26 cellular contexts compared by ENCODE assay signal in genomic region chr22:47008208-47008885, GRCh38.
"Had no signal": no experiment of that assay in that cellular context is flagged by ENCODE, and none has a peak within 500 bp of the region (broad histone marks: within the 10 kb centered on the region; RNA-seq: fewer than 3 reads in every experiment).

No MANE protein-coding gene starts in this region.

- H3K4me3 Mint-ChIP-seq: dendritic cell treated with granulocyte-macrophage colony-stimulating factor and Interleukin-4, amounts not matched to agents 40 ng/mL and 50 ng/mL, for 4 days; effector memory CD8-positive, alpha-beta T cell; endodermal cell; immature natural killer cell; mesothelial cell of epicardium had no signal

- H3K36me3 ChIP-seq: colonic mucosa, gastrocnemius medialis had no signal

- H3K27me3 ChIP-seq: colonic mucosa, esophagus squamous epithelium, gastrocnemius medialis, heart right ventricle, left lung had no signal

- H3K9me3 ChIP-seq: colonic mucosa, esophagus squamous epithelium, gastrocnemius medialis, heart right ventricle, left lung, lower lobe of right lung, mucosa of descending colon had no signal

- H3K36me3 Mint-ChIP-seq: immature natural killer cell had no signal

- H3K27ac ChIP-seq: colonic mucosa, epithelial cell of prostate, esophagus squamous epithelium, gastrocnemius medialis, heart right ventricle, left lung, lower lobe of right lung had no signal

- H3K27me3 Mint-ChIP-seq: dendritic cell treated with granulocyte-macrophage colony-stimulating factor and Interleukin-4, amounts not matched to agents 40 ng/mL and 50 ng/mL, for 4 days; effector memory CD8-positive, alpha-beta T cell had no signal

- H3K4me1 ChIP-seq: esophagus squamous epithelium, gastrocnemius medialis, left lung had no signal

- H3K4me1 Mint-ChIP-seq: mesothelial cell of epicardium had no signal

- H3K27ac Mint-ChIP-seq: dendritic cell treated with granulocyte-macrophage colony-stimulating factor and Interleukin-4, amounts not matched to agents 40 ng/mL and 50 ng/mL, for 4 days; effector memory CD8-positive, alpha-beta T cell; endodermal cell; immature natural killer cell; mesothelial cell of epicardium had no signal

- H3K4me3 ChIP-seq: colonic mucosa, esophagus squamous epithelium, gastrocnemius medialis, heart right ventricle, left lung, lower lobe of right lung, mucosa of descending colon had no signal

- ATAC-seq: effector memory CD8-positive, alpha-beta T cell; esophagus mucosa; gastrocnemius medialis; heart right ventricle; left cardiac atrium; left lung; left ventricle myocardium superior; lower lobe of right lung; mucosa of descending colon had no signal

- DNase-seq: colonic mucosa; cortex of kidney; effector CD8-positive, alpha-beta T cell; effector memory CD8-positive, alpha-beta T cell; endodermal cell; esophagus squamous epithelium; foreskin fibroblast; foreskin melanocyte; gastrocnemius medialis; glutamatergic neuron; head of caudate nucleus; heart right ventricle; hippocampal formation; immature natural killer cell; islet precursor cell; left cardiac atrium; left ventricle myocardium superior; lower lobe of right lung; mesenchymal stem cell; mucosa of descending colon had no signal

- H3K9me3 Mint-ChIP-seq: dendritic cell treated with granulocyte-macrophage colony-stimulating factor and Interleukin-4, amounts not matched to agents 40 ng/mL and 50 ng/mL, for 4 days; effector memory CD8-positive, alpha-beta T cell; endodermal cell; immature natural killer cell; mesothelial cell of epicardium had no signal

- FAIRE-seq: endometrium had no signal
